Comparison of ENCODE assay signal across 8 cellular contexts in the genomic region with DNA sequence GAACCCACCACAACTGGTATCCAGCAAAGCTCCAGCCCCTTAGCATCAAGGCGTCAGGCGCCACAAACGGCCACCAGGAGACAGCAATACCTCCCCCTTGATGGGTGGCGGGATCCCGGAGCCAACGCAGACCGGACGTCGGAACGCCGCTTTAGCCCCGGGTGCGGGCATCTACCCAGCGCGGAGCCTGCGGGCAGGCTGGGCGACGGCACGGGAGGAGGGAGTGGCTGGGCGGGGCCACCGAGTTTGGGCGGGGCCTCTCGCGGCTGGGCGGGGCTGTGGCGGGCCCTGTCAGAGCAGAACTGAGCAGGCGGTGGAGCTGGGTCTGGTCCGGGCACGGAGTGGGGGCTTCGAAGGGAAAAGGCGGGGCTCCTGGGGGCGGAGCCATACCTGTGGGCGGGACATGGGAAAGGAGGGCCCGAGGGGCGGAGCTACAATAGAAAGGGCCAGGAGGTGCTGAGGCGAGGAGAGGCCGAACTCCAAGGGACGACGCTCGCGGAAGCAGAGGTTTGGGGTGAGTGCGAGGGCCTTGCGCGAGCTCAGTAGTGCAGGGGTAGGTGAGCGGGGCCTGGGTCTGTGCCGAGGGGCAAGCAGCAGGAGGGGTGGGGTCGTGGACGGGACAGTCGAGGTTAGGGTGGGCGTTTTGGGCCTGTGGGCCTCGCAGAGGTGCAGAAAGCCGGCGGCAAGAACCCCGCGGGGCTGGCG. TPM values are rescaled to one million over a fixed set of nuclear protein-coding genes. Genes with fewer than 3 reads are reported as not detected.
DNase-seq lines count a peak whose midpoint lies in the region; ATAC-seq and TF ChIP-seq lines count a peak whose summit lies in the region.

No MANE protein-coding gene starts in this region.

- intact Hi-C loops in heart right ventricle (cut with DNase I) (loop anchor here in 6 of 10 donors (2.0 to 10.0 kb wide), 8 partner anchors 20 to 200 kb away; a partner anchor contains a TSS), posterior cingulate gyrus (cut with DNase I) (loop anchor here (5.0 kb wide), 1 partner anchor 173 kb away; a partner anchor contains a TSS), transverse colon (cut with DNase I; ENCODE audit: low total_unique reads) (no loop called here)

- H3K36me3 ChIP-seq in GM06990 (ENCODE audit: control insufficient read depth, insufficient read depth, low read length) (no peaks in the 10 kb centered on the region), heart right ventricle (no peaks in the 10 kb centered on the region), transverse colon (no peaks in the 10 kb centered on the region)

- no peak for TF ChIP-seq EP300 in transverse colon (IDR thresholded peaks at IDR 0.05; ENCODE audit: low read depth)

- in situ Hi-C loops in transverse colon (cut with MboI; ENCODE audit: low pct_ligation_motif_present in 1 of 4, low pct_unique_long_range_greater_than_20kb in 1 of 4, low sequenced_read_pairs in 3 of 4) = no loop called here

- H3K4me1 ChIP-seq in heart right ventricle = peaks cover 0 to 26% (median 19%) of the 10 kb centered on the region in 9 donors
- H3K4me1 ChIP-seq in transverse colon = peaks cover 0 to 17% (median 8%) of the 10 kb centered on the region in 4 donors

- peak; percentile 68 for TF ChIP-seq POLR2A in transverse colon (IDR thresholded peaks at IDR 0.05)

- H3K4me3 ChIP-seq in GM06990 (replicated peaks; ENCODE audit: low read depth, low read length) (peak overlapping the region; percentile 59), HFF-Myc (replicated peaks; ENCODE audit: low read depth, low read length) (peak overlapping the region; percentile 41), heart right ventricle (peak overlapping the region in 9 of 10 donors; percentile 34 to 89 (median 65)), transverse colon (peak overlapping the region; percentile 38 to 75 (median 50))

- H3K27me3 ChIP-seq in GM06990 (replicated peaks; ENCODE audit: control insufficient read depth, insufficient read depth, low read length) = no peaks in the 10 kb centered on the region
- H3K27me3 ChIP-seq in heart right ventricle = peaks cover 0 to 8% (median 0%) of the 10 kb centered on the region in 7 donors
- no peaks in the 10 kb centered on the region for H3K27me3 ChIP-seq in transverse colon

- peak; percentile 86 to 93 (median 90) for ATAC-seq in heart right ventricle

- H3K9me3 ChIP-seq in heart right ventricle (no peaks in the 10 kb centered on the region), transverse colon (no peaks in the 10 kb centered on the region)

- 1% methylated on average over 51 to 56 of the region's 56 CpGs for WGBS in heart right ventricle, 2 donors
- 1% methylated on average over 15 to 24 of the region's 56 CpGs for WGBS in transverse colon (ENCODE audit: low coverage in 1 of 2), 2 donors

- DNase-seq in GM06990 (ENCODE audit: extremely low read depth, insufficient read length) = peak; percentile 91
- peak; percentile 47 for DNase-seq in HFF-Myc (ENCODE audit: extremely low read depth, low read depth)
- peak; percentile 90 for DNase-seq in NCI-H1092 treated with DMSO at 0.1 percent for 48 hours (lab: John Stamatoyannopoulos, UW)
- peak; percentile 87 for DNase-seq in SW480 (ENCODE audit: low spot score)
- peak; percentile 79 for DNase-seq in amniotic epithelial cell (ENCODE audit: low read depth)
- DNase-seq in heart right ventricle = peak; percentile 91 to 93
- DNase-seq in posterior cingulate gyrus = peak; percentile 82 to 98 (median 89)
- peak; percentile 94 for DNase-seq in transverse colon

- TF ChIP-seq CTCF in GM06990 (IDR thresholded peaks at IDR 0.05; ENCODE audit: insufficient read depth, low read length, poor library complexity, severe bottlenecking) = no peak
- peak; percentile 21 for TF ChIP-seq CTCF in HFF-Myc (IDR thresholded peaks at IDR 0.05; ENCODE audit: low read depth, low read length, missing control alignments)
- TF ChIP-seq CTCF in heart right ventricle (IDR thresholded peaks at IDR 0.05) = peak in 7 of 9 donors; percentile 11 to 45 (median 33)
- peak in 3 of 5 experiments; percentile 8 to 37 (median 26) for TF ChIP-seq CTCF in transverse colon (IDR thresholded peaks at IDR 0.05)

- H3K27ac ChIP-seq in heart right ventricle (peak overlapping the region in 9 of 10 donors; percentile 72 to 87 (median 80)), transverse colon (peak overlapping the region; percentile 72 to 86 (median 80))

RNA-seq across cellular contexts. Expression of a gene that starts 40.2 kb away (rescaled TPM):
- total RNA-seq in heart right ventricle (10 to 100 TPM in 9 of 10 donors, 1 to 10 TPM in 1; 9.9 to 53.1 (median 31.6) TPM), transverse colon (10 to 100 TPM in 3 of 4 donors, 1 to 10 TPM in 1; 6.0 to 19.5 (median 11.8) TPM)
- polyA plus RNA-seq in heart right ventricle = 10 to 100 TPM in 1 of 2 donors, 1 to 10 TPM in 1; 3.3 to 17.7 TPM

Comparison
In these comparisons a context has a peak if more than half of its experiments do, and no peak if none do; other contexts are left out.
1. Peak in every context shown above with its lines: DNase-seq, ATAC-seq, H3K4me3 ChIP-seq and H3K27ac ChIP-seq.